Comparison of ENCODE assay signal across 12 cellular contexts in the genomic region with DNA sequence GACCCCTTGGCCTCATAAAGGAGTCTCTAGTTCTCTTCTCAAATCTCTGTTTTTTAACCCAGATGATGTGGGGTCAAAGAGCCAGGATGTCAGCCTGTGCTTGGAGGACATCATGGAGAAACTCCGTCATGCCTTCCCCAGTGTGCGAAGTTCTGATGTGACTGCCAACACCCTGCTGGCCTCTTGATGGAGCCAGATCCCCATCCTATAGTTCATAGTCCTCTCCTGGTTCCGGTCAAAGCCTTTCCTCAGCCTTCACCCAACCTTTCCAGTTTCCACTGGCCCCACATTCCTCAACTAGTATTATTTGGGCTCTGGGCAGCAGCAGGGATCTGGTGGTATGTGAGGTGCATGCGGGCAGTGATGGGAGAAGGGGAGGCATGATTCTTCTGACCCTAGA. TPM values are rescaled to one million over a fixed set of nuclear protein-coding genes. Genes with fewer than 3 reads are reported as not detected.
A peak's percentile ranks its signal among the peaks of the same experiment; 100 is the strongest.
DNase-seq lines count a peak whose midpoint lies in the region; ATAC-seq, FAIRE-seq and TF ChIP-seq lines count a peak whose summit lies in the region.
"Had no signal": no experiment of that assay in that cellular context is flagged by ENCODE, and none has a peak within 500 bp of the region (broad histone marks: within the 10 kb centered on the region; RNA-seq: fewer than 3 reads in every experiment).

No MANE protein-coding gene starts in this region.

- H3K27me3 Mint-ChIP-seq in T-cell = peaks cover 0 to 10% of the 10 kb centered on the region in 2 donors
- H3K27me3 Mint-ChIP-seq: CD4-positive, alpha-beta memory T cell had no signal

- ATAC-seq in A549 (peak in 1 of 2 experiments; percentile 79; a peak in 3 of 6 replicates), T-cell (replicated peaks in 1 of 4) (no peak)
- ATAC-seq: left cardiac atrium had no signal

- TF ChIP-seq CTCF in A549 (IDR thresholded peaks at IDR 0.05) (no peak), GM12874 (IDR thresholded peaks at IDR 0.05; ENCODE audit: insufficient read depth, low read depth, low read length) (peak; percentile 25)

- no peak for TF ChIP-seq POLR2A in A549 (IDR thresholded peaks at IDR 0.05; ENCODE audit: low read length)

- H3K4me1 ChIP-seq in A549 = no peaks in the 10 kb centered on the region

- H3K9me3 Mint-ChIP-seq in T-cell = no peaks in the 10 kb centered on the region
- H3K9me3 Mint-ChIP-seq: IgD-negative memory B cell had no signal

- WGBS in A549 (ENCODE audit: missing lambda C conversion rate) = 82% methylated on average over 4 of the region's 4 CpGs

- no peaks in the 10 kb centered on the region for H3K36me3 Mint-ChIP-seq in T-cell
- H3K36me3 Mint-ChIP-seq: CD4-positive, alpha-beta memory T cell; IgD-negative memory B cell had no signal

- TF ChIP-seq RAD21 in A549 (conservative IDR thresholded peaks at IDR 0.05 in 1 of 2, IDR thresholded peaks at IDR 0.05 in 1 of 2) = peak; percentile 17 to 38; a peak in 2 of 5 replicates

- no peak for TF ChIP-seq EP300 in A549 (IDR thresholded peaks at IDR 0.05)

- no peak overlapping the region for H3K27ac ChIP-seq in A549
- H3K27ac ChIP-seq: coronary artery had no signal

- H3K9me3 ChIP-seq in A549 = no peaks in the 10 kb centered on the region

- CTCF ChIA-PET in A549 (lab: Yijun Ruan, JAX) = interaction anchor here (0.7 kb wide), 1 partner anchor 38 kb away, joined by 3 read pairs; no protein-coding TSS in a partner anchor
- CTCF ChIA-PET in T-cell (lab: Charles Lee) = interaction anchor here in 1 of 2 donors (0.5 kb wide), 1 partner anchor 449 kb away, joined by 3 read pairs; no protein-coding TSS in a partner anchor

- H3K4me3 ChIP-seq in A549 = no peak overlapping the region
- H3K4me3 ChIP-seq: coronary artery had no signal

- no peak overlapping the region for H3K4me3 Mint-ChIP-seq in T-cell
- H3K4me3 Mint-ChIP-seq: CD4-positive, alpha-beta memory T cell; IgD-negative memory B cell had no signal

- no peak overlapping the region for H3K4me2 ChIP-seq in A549

- no peak overlapping the region for H3K27ac Mint-ChIP-seq in T-cell
- H3K27ac Mint-ChIP-seq: CD4-positive, alpha-beta memory T cell; IgD-negative memory B cell had no signal

- peaks cover 10 to 15% (median 11%) of the 10 kb centered on the region in 3 donors for H3K4me1 Mint-ChIP-seq in T-cell
- H3K4me1 Mint-ChIP-seq: IgD-negative memory B cell had no signal

- FAIRE-seq in A549 (lab: Jason Lieb, UNC) = no peak

- POLR2A ChIA-PET in A549 (lab: Yijun Ruan, JAX) (no interaction called here), T-cell (lab: Charles Lee) (no interaction called here)

- peak; percentile 8 to 15 for DNase-seq in A549 (ENCODE audit: low read depth in 1 of 2, low spot score in 1 of 2)
- peak; percentile 1 for DNase-seq in RPMI7951 (ENCODE audit: low read depth)
- DNase-seq in fibroblast of peridontal ligament (ENCODE audit: extremely low read depth) = peak; percentile 11
- DNase-seq in SK-N-DZ (ENCODE audit: low spot score) = no peak
- no peak for DNase-seq in retina
- no peak for DNase-seq in T-cell
- DNase-seq in foreskin melanocyte = no peak
- DNase-seq: CD4-positive, alpha-beta memory T cell; left cardiac atrium had no signal

TF ChIP-seq in A549, 52 proteins besides CTCF, POLR2A, EP300 and RAD21:
- TF ChIP-seq GATA3 (IDR thresholded peaks at IDR 0.05; ENCODE audit: borderline replicate concordance) (no peak), NFE2L2 (conservative IDR thresholded peaks at IDR 0.05; ENCODE audit: low read length) (no peak), ATOH8 (CRISPR knock-in tag; IDR thresholded peaks at IDR 0.05; ENCODE audit: low read depth) (no peak), REST (IDR thresholded peaks at IDR 0.05) (no peak), KDM1A (IDR thresholded peaks at IDR 0.05; ENCODE audit: low read depth) (no peak), MYC (IDR thresholded peaks at IDR 0.05; ENCODE audit: borderline replicate concordance, low read length) (no peak), NR3C1 (IDR thresholded peaks at IDR 0.05) (no peak), CBX2 (IDR thresholded peaks at IDR 0.05; ENCODE audit: borderline replicate concordance, low read depth) (no peak), MAZ (IDR thresholded peaks at IDR 0.05; ENCODE audit: borderline replicate concordance, low read depth, low read length) (no peak), JUN (IDR thresholded peaks at IDR 0.05) (no peak), CHD2 (IDR thresholded peaks at IDR 0.05; ENCODE audit: low read length, partially characterized antibody) (no peak), CHD4 (IDR thresholded peaks at IDR 0.05; ENCODE audit: borderline replicate concordance) (no peak)
- TF ChIP-seq, protein P1, sequence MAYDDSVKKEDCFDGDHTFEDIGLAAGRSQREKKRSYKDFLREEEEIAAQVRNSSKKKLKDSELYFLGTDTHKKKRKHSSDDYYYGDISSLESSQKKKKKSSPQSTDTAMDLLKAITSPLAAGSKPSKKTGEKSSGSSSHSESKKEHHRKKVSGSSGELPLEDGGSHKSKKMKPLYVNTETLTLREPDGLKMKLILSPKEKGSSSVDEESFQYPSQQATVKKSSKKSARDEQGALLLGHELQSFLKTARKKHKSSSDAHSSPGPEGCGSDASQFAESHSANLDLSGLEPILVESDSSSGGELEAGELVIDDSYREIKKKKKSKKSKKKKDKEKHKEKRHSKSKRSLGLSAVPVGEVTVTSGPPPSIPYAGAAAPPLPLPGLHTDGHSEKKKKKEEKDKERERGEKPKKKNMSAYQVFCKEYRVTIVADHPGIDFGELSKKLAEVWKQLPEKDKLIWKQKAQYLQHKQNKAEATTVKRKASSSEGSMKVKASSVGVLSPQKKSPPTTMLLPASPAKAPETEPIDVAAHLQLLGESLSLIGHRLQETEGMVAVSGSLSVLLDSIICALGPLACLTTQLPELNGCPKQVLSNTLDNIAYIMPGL (CRISPR knock-in tag; IDR thresholded peaks at IDR 0.05; ENCODE audit: borderline replicate concordance) = no peak

RNA-seq across cellular contexts. Expression of gene TAF7L, which starts 30.7 kb away (rescaled TPM):
- 0.08 and 0.13 TPM in 2 replicates for polyA plus RNA-seq in A549 (2011; rRNA removed)
- 0.03 and 0.04 TPM in 2 replicates for polyA plus RNA-seq in A549 (2012; cell fraction: cytosol; rRNA removed)
- polyA plus RNA-seq in A549 (2012; cell fraction: nucleus; rRNA removed) = 0.07 and 0.16 TPM in 2 replicates
- polyA plus RNA-seq in A549 (2017; fragmentation: RNase III; extraction: RNeasy Plus Mini Kit Qiagen cat#74134 plus additional on column Dnase treatment) = 0.05 to 0.08 TPM (median 0.08 TPM) in 3 replicates
- polyA minus RNA-seq in A549 (2011; rRNA and poly(A)+ RNA removed) = not detected in 2 replicates
- 0.12 TPM in 1 of 2 replicates, not detected in the other for total RNA-seq in RPMI7951 (2014; rRNA removed; shearing (Covaris generic))
- polyA plus RNA-seq in SK-N-DZ (2014; cell fraction: cytosol; rRNA removed) = 0.06 and 0.23 TPM in 2 replicates
- polyA plus RNA-seq in SK-N-DZ (2014; cell fraction: nucleus; rRNA removed) = 0.25 and 0.32 TPM in 2 replicates
- total RNA-seq in T-cell = not detected
- total RNA-seq: CD4-positive, alpha-beta memory T cell had no signal
- polyA plus RNA-seq: CD4-positive, alpha-beta memory T cell; IgD-negative memory B cell had no signal

RNA-seq across cellular contexts. Expression of gene DRP2, which starts 40.8 kb away (rescaled TPM):
- polyA plus RNA-seq in A549 (2011; rRNA removed) (0.62 and 0.66 TPM in 2 replicates), A549 (2017; fragmentation: RNase III; extraction: RNeasy Plus Mini Kit Qiagen cat#74134 plus additional on column Dnase treatment) (0.36 to 0.58 TPM (median 0.45 TPM) in 3 replicates)
- 0.27 and 0.29 TPM in 2 replicates for polyA plus RNA-seq in A549 (2012; cell fraction: cytosol; rRNA removed)
- 1.1 and 1.8 TPM in 2 replicates for polyA plus RNA-seq in A549 (2012; cell fraction: nucleus; rRNA removed)
- polyA minus RNA-seq in A549 (2011; rRNA and poly(A)+ RNA removed) = 1.1 and 1.4 TPM in 2 replicates
- total RNA-seq in RPMI7951 (2014; rRNA removed; shearing (Covaris generic)) = 0.10 and 0.12 TPM in 2 replicates
- polyA plus RNA-seq in SK-N-DZ (2014; cell fraction: cytosol; rRNA removed) = 1.5 and 2.0 TPM in 2 replicates
- 5.3 and 7.1 TPM in 2 replicates for polyA plus RNA-seq in SK-N-DZ (2014; cell fraction: nucleus; rRNA removed)
- total RNA-seq in T-cell = under 1 TPM; 0.07 to 0.28 (median 0.13) TPM
- polyA plus RNA-seq: IgD-negative memory B cell had no signal

Comparison
In these comparisons a context has a peak if more than half of its experiments do, and no peak if none do; other contexts are left out.
1. DNase-seq: peak in A549 (2 of 2), RPMI7951 (single experiment) and fibroblast of peridontal ligament (single experiment); none in SK-N-DZ (single experiment), retina (single experiment), T-cell (0 of 34) and foreskin melanocyte (single experiment).